ENCODE assay signal across 11 cellular contexts in genomic region chr13:22801402-22802003, GRCh38.
A peak's percentile ranks its signal among the peaks of the same experiment; 100 is the strongest.
DNase-seq lines count a peak whose midpoint lies in the region; ATAC-seq and TF ChIP-seq lines count a peak whose summit lies in the region.
"Had no signal": no experiment of that assay in that cellular context is flagged by ENCODE, and none has a peak within 500 bp of the region (broad histone marks: within the 10 kb centered on the region; RNA-seq: fewer than 3 reads in every experiment).

No MANE protein-coding gene starts in this region.

- DNase-seq in DMS 273 (lab: John Stamatoyannopoulos, UW; ENCODE audit: unreplicated experiment) (peak; percentile 16), DMS 273 treated with DMSO at 0.1 percent for 48 hours (lab: John Stamatoyannopoulos, UW) (no peak), NCI-H748 (lab: John Stamatoyannopoulos, UW; ENCODE audit: unreplicated experiment) (peak; percentile 56), epithelial cell of proximal tubule (ENCODE audit: low read depth) (peak; percentile 40), retinal pigment epithelial cell (ENCODE audit: low read depth) (no peak), prostate gland (ENCODE audit: low spot score) (no peak), GF-D8 (lab: John Stamatoyannopoulos, UW) (no peak)
- DNase-seq: activated naive CD4-positive, alpha-beta T cell treated with anti-CD3 and anti-CD28 coated beads for 36 hours; stimulated activated CD4-positive, alpha-beta T cell treated with anti-CD3 and anti-CD28 coated beads, Interleukin-15, amount 100 ng/mL, for 24 hours had no signal

- TF ChIP-seq CTCF in epithelial cell of proximal tubule (conservative IDR thresholded peaks at IDR 0.05; ENCODE audit: low read depth, low read length) (peak; percentile 73), retinal pigment epithelial cell (conservative IDR thresholded peaks at IDR 0.05; ENCODE audit: low read depth, low read length) (peak; percentile 48), prostate gland (IDR thresholded peaks at IDR 0.05) (peak in 2 of 4 experiments; percentile 56 to 57)

- H3K9me3 ChIP-seq in prostate gland = no peaks in the 10 kb centered on the region

- ATAC-seq in GM18519 (IDR thresholded peaks at IDR 0.05; ENCODE audit: low FRiP score, unreplicated experiment) = no peak

- TF ChIP-seq POLR2A in prostate gland (IDR thresholded peaks at IDR 0.05) = no peak

- H3K36me3 ChIP-seq in prostate gland = no peaks in the 10 kb centered on the region

- intact Hi-C loops in prostate gland (cut with DNase I) = loop anchor here (10.0 kb wide), 1 partner anchor 223 kb away; no protein-coding TSS in a partner anchor

- no peaks in the 10 kb centered on the region for H3K4me1 ChIP-seq in prostate gland (replicated peaks)

- H3K4me3 ChIP-seq in epithelial cell of proximal tubule (ENCODE audit: low read depth, low read length) = peak overlapping the region; percentile 10
- no peak overlapping the region for H3K4me3 ChIP-seq in retinal pigment epithelial cell (ENCODE audit: low read length)
- H3K4me3 ChIP-seq in prostate gland = no peak overlapping the region

- no peak overlapping the region for H3K27ac ChIP-seq in prostate gland
- H3K27ac ChIP-seq: 22Rv1 had no signal

- no peaks in the 10 kb centered on the region for H3K27me3 ChIP-seq in prostate gland (replicated peaks; ENCODE audit: insufficient read depth)

- 19% methylated on average over 3 of the region's 3 CpGs for WGBS in prostate gland

Comparison
In these comparisons a context has a peak if more than half of its experiments do, and no peak if none do; other contexts are left out.
1. DNase-seq: peak in DMS 273 (single experiment), NCI-H748 (single experiment) and epithelial cell of proximal tubule (single experiment); none in DMS 273 treated with DMSO at 0.1 percent for 48 hours (single experiment), retinal pigment epithelial cell (single experiment), prostate gland (single experiment) and GF-D8 (single experiment).